ENCODE assay signal across 10 cellular contexts in the genomic region with DNA sequence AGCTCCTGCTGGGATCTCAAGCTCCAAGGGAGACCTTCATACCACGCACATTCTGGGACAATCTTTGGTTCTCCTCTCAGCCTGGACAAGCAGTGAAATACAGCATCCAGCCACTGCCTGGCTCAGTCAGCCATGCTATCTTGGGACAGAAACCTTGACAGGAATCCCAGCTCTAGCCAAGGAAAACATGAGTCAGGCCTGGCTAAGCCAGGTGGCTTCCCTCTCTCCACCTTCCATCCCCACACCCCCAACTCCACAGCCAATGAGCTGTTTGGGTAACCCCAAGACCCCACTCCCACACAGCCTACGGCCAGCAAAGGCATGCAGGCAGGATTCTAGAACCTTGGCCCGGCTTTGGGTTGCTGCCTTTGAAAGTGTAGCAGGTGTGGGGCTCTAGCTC.
A peak's percentile ranks its signal among the peaks of the same experiment; 100 is the strongest.
DNase-seq lines count a peak whose midpoint lies in the region; ATAC-seq, FAIRE-seq and TF ChIP-seq lines count a peak whose summit lies in the region.
"Had no signal": no experiment of that assay in that cellular context is flagged by ENCODE, and none has a peak within 500 bp of the region (broad histone marks: within the 10 kb centered on the region; RNA-seq: fewer than 3 reads in every experiment).

No MANE protein-coding gene starts in this region.

- CTCF ChIA-PET in OCI-LY7 (lab: Charles Lee; ENCODE audit: unreplicated experiment): no interaction called here

- no peaks in the 10 kb centered on the region for H3K9me2 ChIP-seq in OCI-LY7 (ENCODE audit: insufficient read depth, low read length)

- intact Hi-C loops in CD14-positive monocyte (cut with micrococcal nuclease): no loop called here
- intact Hi-C loops in pancreas (cut with DNase I): no loop called here
- intact Hi-C loops in OCI-LY7 (cut with micrococcal nuclease; ENCODE audit: unreplicated experiment): no loop called here

- H3K4me3 ChIP-seq in adipocyte (ENCODE audit: low read length) (no peak overlapping the region), pancreas (no peak overlapping the region), OCI-LY7 (ENCODE audit: low read depth, low read length, poor library complexity, severe bottlenecking) (no peak overlapping the region)

- BruUV-seq in OCI-LY7 (replicated peaks; lab: Mats Ljungman, UMichigan): no TSS peak

- H3K27ac ChIP-seq in foreskin keratinocyte: peak overlapping the region; percentile 28
- peak overlapping the region in 2 of 4 donors; percentile 86 to 89 for H3K27ac ChIP-seq in pancreas
- H3K27ac ChIP-seq in OCI-LY7 (ENCODE audit: low read depth, low read length, poor library complexity, severe bottlenecking): no peak overlapping the region

- FAIRE-seq in pancreas (lab: Jason Lieb, UNC): no peak

- H3K36me3 ChIP-seq in adipocyte (ENCODE audit: control insufficient read depth, insufficient read depth, low read length, severe bottlenecking) (no peaks in the 10 kb centered on the region), pancreas (no peaks in the 10 kb centered on the region), OCI-LY7 (ENCODE audit: insufficient read depth, low read length) (no peaks in the 10 kb centered on the region)

- peaks cover 9% of the 10 kb centered on the region for H3K4me1 Mint-ChIP-seq in CD14-positive monocyte
- H3K4me1 Mint-ChIP-seq: CD4-positive, CD25-positive, alpha-beta regulatory T cell had no signal

- peak; percentile 65 for ATAC-seq in foreskin keratinocyte
- ATAC-seq in pancreas: peak; percentile 68 to 76 (median 70)
- no peak for ATAC-seq in GM19467 (IDR thresholded peaks at IDR 0.05; ENCODE audit: unreplicated experiment)
- no peak for ATAC-seq in GM19324 (IDR thresholded peaks at IDR 0.05; ENCODE audit: low FRiP score, unreplicated experiment)

- WGBS in pancreas, 2 donors: 26 to 36% methylated on average over 3 of the region's 3 CpGs

- H3K36me3 Mint-ChIP-seq in CD14-positive monocyte: no peaks in the 10 kb centered on the region
- H3K36me3 Mint-ChIP-seq: CD4-positive, CD25-positive, alpha-beta regulatory T cell had no signal

- no peaks in the 10 kb centered on the region for H3K79me2 ChIP-seq in OCI-LY7 (ENCODE audit: insufficient read depth, low read depth, low read length)

- peak overlapping the region; percentile 89 for H3K9ac ChIP-seq in adipocyte (ENCODE audit: low read length)

- TF ChIP-seq CTCF in CD14-positive monocyte (IDR thresholded peaks at IDR 0.05): no peak
- no peak for TF ChIP-seq CTCF in foreskin keratinocyte (conservative IDR thresholded peaks at IDR 0.05)
- no peak for TF ChIP-seq CTCF in pancreas (IDR thresholded peaks at IDR 0.05)
- no peak for TF ChIP-seq CTCF in OCI-LY7 (conservative IDR thresholded peaks at IDR 0.05; ENCODE audit: low read length)

- peaks cover 75% of the 10 kb centered on the region for H3K4me1 ChIP-seq in adipocyte (ENCODE audit: control insufficient read depth, insufficient read depth, low read length)
- peaks cover 52% of the 10 kb centered on the region for H3K4me1 ChIP-seq in foreskin keratinocyte
- H3K4me1 ChIP-seq in pancreas: peaks cover 45 to 58% (median 51%) of the 10 kb centered on the region in 3 donors
- H3K4me1 ChIP-seq in OCI-LY7 (ENCODE audit: insufficient read depth, low read length, poor library complexity, severe bottlenecking): peaks cover 10% of the 10 kb centered on the region

- peaks cover 0 to 5% (median 3%) of the 10 kb centered on the region in 7 donors for H3K9me3 Mint-ChIP-seq in CD14-positive monocyte

- POLR2A ChIA-PET in OCI-LY7 (lab: Charles Lee): no interaction called here

- H2AFZ ChIP-seq in OCI-LY7 (ENCODE audit: low read length): no peak overlapping the region

- no peak overlapping the region for H3K27ac Mint-ChIP-seq in CD14-positive monocyte
- H3K27ac Mint-ChIP-seq: CD4-positive, CD25-positive, alpha-beta regulatory T cell had no signal

- no peak overlapping the region for H3K4me3 Mint-ChIP-seq in CD14-positive monocyte
- H3K4me3 Mint-ChIP-seq: CD4-positive, CD25-positive, alpha-beta regulatory T cell had no signal

- H3K27me3 ChIP-seq in adipocyte (replicated peaks; ENCODE audit: control insufficient read depth, insufficient read depth, low read length) (no peaks in the 10 kb centered on the region), foreskin keratinocyte (no peaks in the 10 kb centered on the region), pancreas (no peaks in the 10 kb centered on the region)

- peaks cover 6 to 15% (median 12%) of the 10 kb centered on the region in 3 donors for H3K27me3 Mint-ChIP-seq in CD14-positive monocyte (ENCODE audit: low read depth in 3 of 3)

- H4K20me1 ChIP-seq in OCI-LY7 (ENCODE audit: insufficient read depth, low read length): no peaks in the 10 kb centered on the region

- no peak overlapping the region for H3K4me2 ChIP-seq in OCI-LY7 (ENCODE audit: low read length)

- DNase-seq in CD14-positive monocyte (ENCODE audit: low spot score) (peak; percentile 32), adipocyte (ENCODE audit: low read depth) (peak; percentile 74), foreskin keratinocyte (peak in 1 of 2 donors; percentile 61), pancreas (peak in 4 of 6 donors; percentile 67 to 90 (median 71)), OCI-LY7 (ENCODE audit: low spot score) (no peak), NCI-H82 (lab: John Stamatoyannopoulos, UW) (no peak)
- DNase-seq: CD4-positive, CD25-positive, alpha-beta regulatory T cell; effector memory CD4-positive, alpha-beta T cell had no signal

- no peaks in the 10 kb centered on the region for H3K9me3 ChIP-seq in adipocyte (ENCODE audit: control insufficient read depth, low read length)
- no peaks in the 10 kb centered on the region for H3K9me3 ChIP-seq in pancreas
- no peaks in the 10 kb centered on the region for H3K9me3 ChIP-seq in OCI-LY7 (ENCODE audit: low read length)

Comparison
In these comparisons a context has a peak if more than half of its experiments do, and no peak if none do; other contexts are left out.
1. DNase-seq: peak in CD14-positive monocyte (single experiment), adipocyte (single experiment) and pancreas (4 of 6); none in OCI-LY7 (single experiment) and NCI-H82 (single experiment).
2. ATAC-seq: peak in foreskin keratinocyte (single experiment) and pancreas (4 of 4); none in GM19467 (single experiment) and GM19324 (single experiment).